8 cellular contexts compared by ENCODE assay signal in genomic region chr5:83564069-83564749, GRCh38.
A peak's percentile ranks its signal among the peaks of the same experiment; 100 is the strongest.
DNase-seq lines count a peak whose midpoint lies in the region; ATAC-seq, FAIRE-seq and TF ChIP-seq lines count a peak whose summit lies in the region.

No MANE protein-coding gene starts in this region.

- no peaks in the 10 kb centered on the region for H3K4me1 Mint-ChIP-seq in effector memory CD8-positive, alpha-beta T cell (ENCODE audit: low read depth in 2 of 2)

- H3K27me3 Mint-ChIP-seq in effector memory CD8-positive, alpha-beta T cell = peaks cover 8 to 36% of the 10 kb centered on the region in 2 donors

- peak; percentile 71 for FAIRE-seq in H54 (lab: Jason Lieb, UNC)
- FAIRE-seq in K562 (lab: Jason Lieb, UNC) = peak; percentile 70

- peaks cover 3% of the 10 kb centered on the region for H3K36me3 Mint-ChIP-seq in effector memory CD8-positive, alpha-beta T cell (ENCODE audit: insufficient read depth)

- no peaks in the 10 kb centered on the region for H4K20me1 ChIP-seq in K562 (replicated peaks; ENCODE audit: control insufficient read depth, insufficient read depth, low read length)

- in situ Hi-C loops in K562 (cut with MboI) = no loop called here

- no peak overlapping the region for H2AFZ ChIP-seq in K562 (ENCODE audit: low read depth, low read length)

- H3K4me1 ChIP-seq in K562 (replicated peaks in 1 of 2; ENCODE audit: control insufficient read depth in 2 of 2, insufficient read depth in 2 of 2, low read length in 2 of 2) = no peaks in the 10 kb centered on the region

- no peaks in the 10 kb centered on the region for H3K9me1 ChIP-seq in K562 (ENCODE audit: control insufficient read depth, insufficient read depth, low read length)

- no peak for TF ChIP-seq EP300 in K562 (IDR thresholded peaks at IDR 0.05; ENCODE audit: low read length)

- no peak overlapping the region for H3K4me3 Mint-ChIP-seq in effector memory CD8-positive, alpha-beta T cell

- H3K27ac Mint-ChIP-seq in effector memory CD8-positive, alpha-beta T cell = no peak overlapping the region

- CTCF ChIA-PET in K562 (lab: Yijun Ruan, JAX; ENCODE audit: low intra/inter-chr PET ratio) = interaction anchor here (0.6 to 2.1 kb wide), 6 partner anchors 43 to 1457 kb away, joined by 3 to 16 read pairs (median 4); no protein-coding TSS in a partner anchor

- ATAC-seq in K562 (peak; percentile 82), GM19463 (IDR thresholded peaks at IDR 0.05; ENCODE audit: unreplicated experiment) (no peak), left colon (no peak)
- no peak for ATAC-seq in effector memory CD8-positive, alpha-beta T cell (replicated peaks)

- H3K9me3 ChIP-seq in K562 (replicated peaks; ENCODE audit: control insufficient read depth, insufficient read depth, low read depth, low read length) = no peaks in the 10 kb centered on the region

- TF ChIP-seq CTCF in K562 (IDR thresholded peaks at IDR 0.05 in 2 of 3, conservative IDR thresholded peaks at IDR 0.05 in 1 of 3; ENCODE audit: insufficient read depth in 2 of 3, low read depth in 1 of 3, low read length in 3 of 3) (peak in 2 of 3 experiments; percentile 29 to 68; a peak in 3 of 6 replicates), kidney epithelial cell (IDR thresholded peaks at IDR 0.05; ENCODE audit: insufficient read depth, low read length, poor library complexity, severe bottlenecking) (peak; percentile 25)

- no peaks in the 10 kb centered on the region for H3K79me2 ChIP-seq in K562 (ENCODE audit: control insufficient read depth, insufficient read depth, low read length)

- WGBS in K562 (ENCODE audit: insufficient coverage, low coverage, missing lambda C conversion rate) = 6% methylated on average over 5 of the region's 5 CpGs

- DNase-seq in ELR (ENCODE audit: low read depth) = peak; percentile 61
- no peak for DNase-seq in H54 (ENCODE audit: insufficient read length, low spot score)
- DNase-seq in NCI-H2081 (lab: John Stamatoyannopoulos, UW) = peak; percentile 2 to 21
- DNase-seq in K562 (ENCODE audit: extremely low read depth in 1 of 4, low spot score in 3 of 4) = peak; percentile 35 to 49 (median 43)
- DNase-seq in kidney epithelial cell (ENCODE audit: low read depth) = no peak
- DNase-seq in left colon = no peak
- DNase-seq in effector memory CD8-positive, alpha-beta T cell = no peak

- POLR2A ChIA-PET in K562 (lab: Yijun Ruan, JAX) = no interaction called here

- no peaks in the 10 kb centered on the region for H3K36me3 ChIP-seq in K562 (ENCODE audit: control insufficient read depth, insufficient read depth, low read length)
- no peaks in the 10 kb centered on the region for H3K36me3 ChIP-seq in kidney epithelial cell (ENCODE audit: control insufficient read depth, insufficient read depth, low read length)

- intact Hi-C loops in K562 (cut with micrococcal nuclease) (loop anchor here (1.0 to 5.0 kb wide), 3 partner anchors 923 to 1252 kb away; no protein-coding TSS in a partner anchor), left colon (cut with DNase I, micrococcal nuclease) (loop anchor here in 1 of 2 donors (5.0 to 10.0 kb wide), 2 partner anchors 919 to 1212 kb away; no protein-coding TSS in a partner anchor)

- TF ChIP-seq RAD21 in K562 (CRISPR knock-in tag; conservative IDR thresholded peaks at IDR 0.05 in 1 of 2, IDR thresholded peaks at IDR 0.05 in 1 of 2) = peak; percentile 84 to 86

- no peak for TF ChIP-seq POLR2A in H54 (IDR thresholded peaks at IDR 0.05; ENCODE audit: low read depth, low read length)
- no peak for TF ChIP-seq POLR2A in K562 (conservative IDR thresholded peaks at IDR 0.05)

- no peaks in the 10 kb centered on the region for H3K9me3 Mint-ChIP-seq in effector memory CD8-positive, alpha-beta T cell

- no peak overlapping the region for H3K9ac ChIP-seq in K562 (ENCODE audit: insufficient read depth in 1 of 2, low read depth in 2 of 2, low read length in 2 of 2)

- no peak overlapping the region for H3K4me2 ChIP-seq in K562 (ENCODE audit: insufficient read depth, low read length)

- H3K27me3 ChIP-seq in K562 (ENCODE audit: control insufficient read depth in 2 of 2, insufficient read depth in 2 of 2, low read length in 2 of 2) (no peaks in the 10 kb centered on the region; a peak in 1 of 5 replicates), kidney epithelial cell (ENCODE audit: control insufficient read depth, insufficient read depth, low read length) (no peaks in the 10 kb centered on the region)

- H3K4me3 ChIP-seq in K562 (no peak overlapping the region), kidney epithelial cell (ENCODE audit: low read depth, low read length) (no peak overlapping the region)

- no peak overlapping the region for H3K27ac ChIP-seq in K562 (ENCODE audit: extremely low read depth, low read depth, low read length)

- BruUV-seq in K562 (replicated peaks; lab: Mats Ljungman, UMichigan) = no TSS peak

TF ChIP-seq in K562, 482 proteins besides CTCF, POLR2A, EP300 and RAD21:
- TF ChIP-seq HDAC3 (IDR thresholded peaks at IDR 0.05; ENCODE audit: borderline replicate concordance, partially characterized antibody) (no peak), DEAF1 (CRISPR knock-in tag; IDR thresholded peaks at IDR 0.05) (peak; percentile 55), FUS (optimal IDR thresholded peaks at IDR 0.05; ENCODE audit: low read depth, low read length) (no peak)

Comparison
In these comparisons a context has a peak if more than half of its experiments do, and no peak if none do; other contexts are left out.
1. DNase-seq: peak in ELR (single experiment), NCI-H2081 (2 of 2) and K562 (4 of 4); none in H54 (single experiment), kidney epithelial cell (single experiment), left colon (0 of 2) and effector memory CD8-positive, alpha-beta T cell (0 of 3).